In genomic region chr3:138694287-138695007, GRCh38 we compare ENCODE assay signal across 11 cellular contexts.
DNase-seq lines count a peak whose midpoint lies in the region; ATAC-seq and TF ChIP-seq lines count a peak whose summit lies in the region.
"Had no signal": no experiment of that assay in that cellular context is flagged by ENCODE, and none has a peak within 500 bp of the region (broad histone marks: within the 10 kb centered on the region; RNA-seq: fewer than 3 reads in every experiment).

No MANE protein-coding gene starts in this region.

- TF ChIP-seq CTCF in cardiac muscle cell (IDR thresholded peaks at IDR 0.05; ENCODE audit: low read depth, low read length): no peak
- TF ChIP-seq CTCF in kidney epithelial cell (IDR thresholded peaks at IDR 0.05; ENCODE audit: insufficient read depth, low read length, poor library complexity, severe bottlenecking): no peak

- intact Hi-C loops in cardiac septum (cut with DNase I): no loop called here

- H3K27me3 ChIP-seq in cardiac muscle cell (no peaks in the 10 kb centered on the region), kidney epithelial cell (ENCODE audit: control insufficient read depth, insufficient read depth, low read length) (no peaks in the 10 kb centered on the region)
- H3K27me3 ChIP-seq: BE2C had no signal

- H3K4me1 ChIP-seq in cardiac muscle cell (ENCODE audit: low read depth): no peaks in the 10 kb centered on the region
- H3K4me1 ChIP-seq: BE2C, parathyroid adenoma had no signal

- H3K4me3 ChIP-seq in cardiac muscle cell (no peak overlapping the region), kidney epithelial cell (ENCODE audit: low read depth, low read length) (no peak overlapping the region)

- DNase-seq in cardiac muscle cell (ENCODE audit: low read depth in 1 of 2, low spot score in 1 of 2): peak in 1 of 2 donors; percentile 65
- no peak for DNase-seq in cardiac septum (ENCODE audit: low spot score)
- peak; percentile 99 for DNase-seq in amniotic epithelial cell (ENCODE audit: low read depth)
- DNase-seq in kidney epithelial cell (ENCODE audit: low read depth): peak; percentile 95
- DNase-seq in NK-92 treated with Interleukin-12 subunit alpha and Interleukin-12 subunit beta, amount 100 ng/mL, for 24 hours (lab: John Stamatoyannopoulos, UW): no peak
- no peak for DNase-seq in NCI-H510A (lab: John Stamatoyannopoulos, UW)
- DNase-seq in NCI-H69 (lab: John Stamatoyannopoulos, UW): no peak
- DNase-seq: activated naive CD4-positive, alpha-beta T cell treated with Interleukin-2 at 50 U/mL for 16 hours; BE2C had no signal

- H3K9me3 ChIP-seq in cardiac muscle cell (ENCODE audit: low read depth): no peaks in the 10 kb centered on the region
- H3K9me3 ChIP-seq: BE2C had no signal

- H3K36me3 ChIP-seq in cardiac muscle cell: peaks cover 4% of the 10 kb centered on the region
- no peaks in the 10 kb centered on the region for H3K36me3 ChIP-seq in kidney epithelial cell (ENCODE audit: control insufficient read depth, insufficient read depth, low read length)
- H3K36me3 ChIP-seq: BE2C had no signal

- H3K27ac ChIP-seq in cardiac muscle cell: peak overlapping the region; percentile 53
- H3K27ac ChIP-seq: parathyroid adenoma had no signal

- ATAC-seq in HG02623 (IDR thresholded peaks at IDR 0.05; ENCODE audit: unreplicated experiment): no peak

Comparison
In these comparisons a context has a peak if more than half of its experiments do, and no peak if none do; other contexts are left out.
1. DNase-seq: peak in amniotic epithelial cell (single experiment) and kidney epithelial cell (single experiment); none in cardiac septum (single experiment), NK-92 treated with Interleukin-12 subunit alpha and Interleukin-12 subunit beta, amount 100 ng/mL, for 24 hours (single experiment), NCI-H510A (single experiment) and NCI-H69 (single experiment).